Comparison of ENCODE assay signal across 8 cellular contexts in the genomic region with DNA sequence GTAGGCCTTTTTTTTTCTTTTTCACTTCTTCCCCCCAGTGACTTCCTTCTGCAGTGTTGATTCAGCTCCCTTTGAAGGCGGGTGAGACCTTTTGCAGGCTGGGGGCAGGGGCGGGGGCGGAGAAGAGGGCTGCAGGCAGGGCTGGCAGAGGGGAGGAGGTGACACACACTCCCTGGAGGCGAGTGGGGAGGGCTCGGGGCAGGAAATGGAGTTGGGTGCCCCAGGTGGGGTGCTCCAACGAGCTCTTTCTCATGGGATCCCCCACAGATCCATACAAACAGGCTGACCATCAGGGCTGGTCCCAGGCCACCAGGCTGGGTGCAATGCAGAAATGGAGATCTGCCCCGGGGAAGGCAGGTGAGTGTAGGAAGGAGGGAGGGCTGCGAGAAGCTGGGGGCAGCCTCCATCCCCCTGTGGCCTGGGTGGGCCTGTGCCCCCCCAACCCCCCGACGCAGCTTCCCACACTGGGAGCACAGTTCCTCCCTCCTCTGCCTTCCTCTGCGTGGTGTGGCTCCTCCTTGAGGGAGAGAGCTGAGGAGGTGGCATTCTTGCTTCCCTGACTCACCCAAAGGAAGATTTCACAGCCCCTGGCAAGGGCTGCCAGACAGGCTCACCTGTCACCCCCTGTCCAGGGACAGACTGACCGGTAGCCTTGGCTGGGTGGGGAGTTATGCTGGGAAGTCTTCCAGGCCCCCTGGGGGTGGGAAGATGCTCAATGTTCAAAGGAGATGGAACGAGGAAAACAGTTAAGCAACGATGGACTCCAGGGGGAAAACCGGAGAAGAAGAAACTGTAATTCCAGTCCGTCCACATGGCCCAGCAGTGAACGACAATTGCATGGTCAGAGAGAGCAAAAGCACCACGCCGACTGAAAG. TPM values are rescaled to one million over a fixed set of nuclear protein-coding genes. Genes with fewer than 3 reads are reported as not detected.
A peak's percentile ranks its signal among the peaks of the same experiment; 100 is the strongest.
DNase-seq lines count a peak whose midpoint lies in the region; ATAC-seq, FAIRE-seq and TF ChIP-seq lines count a peak whose summit lies in the region.

No MANE protein-coding gene starts in this region.

- WGBS in mesendoderm (ENCODE audit: extremely low coverage, insufficient coverage, low lambda C conversion rate) = no CpG with 5 or more reads among the region's 19 CpGs

- peak overlapping the region; percentile 68 for H3K56ac ChIP-seq in mesendoderm (ENCODE audit: low read length)

- H3K9me3 Mint-ChIP-seq in stimulated activated effector memory CD8-positive, alpha-beta T cell treated with anti-CD3 and anti-CD28 coated beads, Interleukin-12 subunit alpha, Interleukin-12 subunit beta, amount 100 ng/mL, for 72 hours = no peaks in the 10 kb centered on the region

- H3K4me3 ChIP-seq in DND-41 (ENCODE audit: low read depth in 1 of 2, low read length in 2 of 2) (peak overlapping the region in 1 of 2 experiments; percentile 41; a peak in 2 of 4 replicates), mesendoderm (ENCODE audit: low read length) (no peak overlapping the region)

- H2AFZ ChIP-seq in DND-41 (ENCODE audit: low read depth, low read length) = peak overlapping the region; percentile 37

- H4K20me1 ChIP-seq in DND-41 (ENCODE audit: insufficient read depth, low read length) = peaks cover 6% of the 10 kb centered on the region; the same call in 1 of the 2 replicates

- no peaks in the 10 kb centered on the region for H3K9me3 ChIP-seq in DND-41 (ENCODE audit: insufficient read depth, low read length, severe bottlenecking)

- peak overlapping the region; percentile 53 for H3K9ac ChIP-seq in DND-41 (ENCODE audit: low read depth, low read length)
- peak overlapping the region; percentile 27 for H3K9ac ChIP-seq in mesendoderm (ENCODE audit: low read length)

- H3K27ac Mint-ChIP-seq in stimulated activated effector memory CD8-positive, alpha-beta T cell treated with anti-CD3 and anti-CD28 coated beads, Interleukin-12 subunit alpha, Interleukin-12 subunit beta, amount 100 ng/mL, for 72 hours = peak overlapping the region; percentile 96

- H3K4me1 ChIP-seq in DND-41 (ENCODE audit: insufficient read depth, low read length) (peaks cover 83% of the 10 kb centered on the region), mesendoderm (ENCODE audit: control insufficient read depth, low read depth, low read length) (peaks cover 15% of the 10 kb centered on the region)

- H3K4me2 ChIP-seq in DND-41 (ENCODE audit: insufficient read depth, low read length) (peak overlapping the region; percentile 58), mesendoderm (ENCODE audit: low read length) (peak overlapping the region; percentile 9)

- peak; percentile 55 for FAIRE-seq in HTR-8/SVneo (lab: Jason Lieb, UNC)

- ATAC-seq in DND-41 (ENCODE audit: insufficient read depth, low read depth) = peak; percentile 87
- ATAC-seq in stimulated activated effector memory CD8-positive, alpha-beta T cell treated with anti-CD3 and anti-CD28 coated beads, Interleukin-12 subunit alpha, Interleukin-12 subunit beta, amount 100 ng/mL, for 72 hours = peak; percentile 85

- H3K27ac ChIP-seq in DND-41 (ENCODE audit: low read length) (peak overlapping the region; percentile 89), caudate nucleus (ENCODE audit: low read depth, low read length) (peak overlapping the region; percentile 58), mesendoderm (ENCODE audit: low read depth, low read length) (no peak overlapping the region)

- peaks cover 82% of the 10 kb centered on the region for H3K4me1 Mint-ChIP-seq in stimulated activated effector memory CD8-positive, alpha-beta T cell treated with anti-CD3 and anti-CD28 coated beads, Interleukin-12 subunit alpha, Interleukin-12 subunit beta, amount 100 ng/mL, for 72 hours

- H3K27me3 ChIP-seq in DND-41 (ENCODE audit: insufficient read depth, low read length, poor library complexity) (peaks cover 6% of the 10 kb centered on the region), mesendoderm (ENCODE audit: insufficient read depth, low read length, poor library complexity) (peaks cover 29% of the 10 kb centered on the region)

- H3K79me1 ChIP-seq in mesendoderm (ENCODE audit: low read length) = no peaks in the 10 kb centered on the region

- no peak overlapping the region for H3K23ac ChIP-seq in mesendoderm (ENCODE audit: low read length)

- no peak overlapping the region for H3K4ac ChIP-seq in mesendoderm (ENCODE audit: low read depth, low read length)

- peak overlapping the region; percentile 12 for H3K18ac ChIP-seq in mesendoderm (ENCODE audit: low read length)

- no peak overlapping the region for H2BK120ac ChIP-seq in mesendoderm (ENCODE audit: low read depth, low read length)

- DNase-seq in DND-41 (peak; percentile 98), HTR-8/SVneo (ENCODE audit: insufficient read length, low spot score) (peak; percentile 73), caudate nucleus (lab: John Stamatoyannopoulos, UW) (peak in 40 of 61 donors; percentile 14 to 84 (median 53)), mesendoderm (peak; percentile 86), NCI-H2029 (lab: John Stamatoyannopoulos, UW) (no peak), mesenteric fat pad (ENCODE audit: low spot score) (no peak)
- DNase-seq in activated CD4-positive, CD25-positive, alpha-beta regulatory T cell (lab: John Stamatoyannopoulos, UW) = peak; percentile 44 to 84 (median 76)
- DNase-seq in stimulated activated effector memory CD8-positive, alpha-beta T cell treated with anti-CD3 and anti-CD28 coated beads, Interleukin-12 subunit alpha, Interleukin-12 subunit beta, amount 100 ng/mL, for 72 hours (ENCODE audit: low spot score in 2 of 2) = peak; percentile 49 to 82

- peak; percentile 31 for TF ChIP-seq CTCF in DND-41 (IDR thresholded peaks at IDR 0.05; ENCODE audit: borderline replicate concordance, extremely low read depth, low read length, poor library complexity, severe bottlenecking)

- H2BK5ac ChIP-seq in mesendoderm (ENCODE audit: low read length) = no peak overlapping the region

- peak overlapping the region; percentile 98 for H3K4me3 Mint-ChIP-seq in stimulated activated effector memory CD8-positive, alpha-beta T cell treated with anti-CD3 and anti-CD28 coated beads, Interleukin-12 subunit alpha, Interleukin-12 subunit beta, amount 100 ng/mL, for 72 hours

- H2AK5ac ChIP-seq in mesendoderm (ENCODE audit: low read length) = no peak overlapping the region

- no peak overlapping the region for H4K5ac ChIP-seq in mesendoderm (ENCODE audit: low read length)

- H4K8ac ChIP-seq in mesendoderm (ENCODE audit: low read depth, low read length) = no peak overlapping the region

- no peaks in the 10 kb centered on the region for H3K36me3 ChIP-seq in DND-41 (ENCODE audit: insufficient read depth, low read length)
- no peaks in the 10 kb centered on the region for H3K36me3 ChIP-seq in mesendoderm (ENCODE audit: control insufficient read depth, insufficient read depth, low read length)

- no peak overlapping the region for H2BK15ac ChIP-seq in mesendoderm (replicated peaks; ENCODE audit: low read depth)

- H3K36me3 Mint-ChIP-seq in stimulated activated effector memory CD8-positive, alpha-beta T cell treated with anti-CD3 and anti-CD28 coated beads, Interleukin-12 subunit alpha, Interleukin-12 subunit beta, amount 100 ng/mL, for 72 hours = peaks cover 21% of the 10 kb centered on the region

- H3K79me2 ChIP-seq in DND-41 (ENCODE audit: insufficient read depth, low read length) (no peaks in the 10 kb centered on the region), mesendoderm (ENCODE audit: control insufficient read depth, insufficient read depth, low read length) (no peaks in the 10 kb centered on the region)

RNA-seq across cellular contexts. Expression of gene ITGB2, which starts 7.1 kb away (rescaled TPM):
- 1.0 TPM for polyA plus RNA-seq in mesendoderm (2013, experiment 1 of 2)
- 1.1 TPM for polyA plus RNA-seq in mesendoderm (2013, experiment 2 of 2)
- total RNA-seq in mesenteric fat pad = 131 TPM

RNA-seq across cellular contexts. Expression of gene SLX9, which starts 12.0 kb away (rescaled TPM):
- 45.5 TPM for polyA plus RNA-seq in mesendoderm (2013, experiment 1 of 2)
- 43.5 TPM for polyA plus RNA-seq in mesendoderm (2013, experiment 2 of 2)
- 31.8 TPM for total RNA-seq in mesenteric fat pad

RNA-seq across cellular contexts. Expression of gene PTTG1IP, which starts 54.3 kb away (rescaled TPM):
- 106 TPM for polyA plus RNA-seq in mesendoderm (2013, experiment 1 of 2)
- 104 TPM for polyA plus RNA-seq in mesendoderm (2013, experiment 2 of 2)
- total RNA-seq in mesenteric fat pad = 161 TPM

Comparison
In these comparisons a context has a peak if more than half of its experiments do, and no peak if none do; other contexts are left out.
1. DNase-seq: peak in DND-41 (single experiment), HTR-8/SVneo (single experiment), activated CD4-positive, CD25-positive, alpha-beta regulatory T cell (4 of 4), caudate nucleus (40 of 61), mesendoderm (single experiment) and stimulated activated effector memory CD8-positive, alpha-beta T cell treated with anti-CD3 and anti-CD28 coated beads, Interleukin-12 subunit alpha, Interleukin-12 subunit beta, amount 100 ng/mL, for 72 hours (2 of 2); none in NCI-H2029 (single experiment) and mesenteric fat pad (single experiment).